10 cellular contexts compared by ENCODE assay signal in genomic region chr19:47509973-47510372, GRCh38. TPM values are rescaled to one million over a fixed set of nuclear protein-coding genes. Genes with fewer than 3 reads are reported as not detected.
DNase-seq lines count a peak whose midpoint lies in the region; ATAC-seq, FAIRE-seq and TF ChIP-seq lines count a peak whose summit lies in the region.
"Had no signal": no experiment of that assay in that cellular context is flagged by ENCODE, and none has a peak within 500 bp of the region (broad histone marks: within the 10 kb centered on the region; RNA-seq: fewer than 3 reads in every experiment).

No MANE protein-coding gene starts in this region.

- H3K9me3 ChIP-seq in Loucy (ENCODE audit: insufficient read depth, low read depth, low read length): no peaks in the 10 kb centered on the region

- no peaks in the 10 kb centered on the region for H3F3A ChIP-seq in Loucy (ENCODE audit: low read depth)

- DNase-seq in bronchial epithelial cell (ENCODE audit: low read depth): peak; percentile 63
- no peak for DNase-seq in NCI-H2081 treated with DMSO at 0.1 percent for 48 hours (lab: John Stamatoyannopoulos, UW)
- DNase-seq: activated CD8-positive, alpha-beta T cell treated with anti-CD3 and anti-CD28 coated beads, Interleukin-2, amount 10 ng/mL, durations not matched to agents 7 days and 5 days; mesenchymal stem cell had no signal

- TF ChIP-seq CTCF in Loucy (conservative IDR thresholded peaks at IDR 0.05; ENCODE audit: low read length) (no peak), bronchial epithelial cell (IDR thresholded peaks at IDR 0.05; ENCODE audit: insufficient read depth, low read length, severe bottlenecking) (no peak)

- H3K4me1 ChIP-seq in Loucy (ENCODE audit: insufficient read depth, low read length, poor library complexity, severe bottlenecking): peaks cover 18% of the 10 kb centered on the region

- no peak for ATAC-seq in GM21825 (IDR thresholded peaks at IDR 0.05; ENCODE audit: unreplicated experiment)
- ATAC-seq in GM18505 (IDR thresholded peaks at IDR 0.05; ENCODE audit: unreplicated experiment): no peak
- ATAC-seq in HG02840 (IDR thresholded peaks at IDR 0.05; ENCODE audit: low FRiP score, unreplicated experiment): no peak
- ATAC-seq: activated CD8-positive, alpha-beta T cell treated with anti-CD3 and anti-CD28 coated beads, Interleukin-2, amount 10 ng/mL, durations not matched to agents 7 days and 5 days had no signal

- H3K4me2 ChIP-seq in Loucy (ENCODE audit: low read depth, low read length, poor library complexity, severe bottlenecking): peak overlapping the region; percentile 99

- peak overlapping the region; percentile 95 for H3K9ac ChIP-seq in Loucy (ENCODE audit: low read depth, low read length, poor library complexity, severe bottlenecking)

- H3K27me3 ChIP-seq in Loucy (ENCODE audit: insufficient read depth, low read length, poor library complexity, severe bottlenecking): no peaks in the 10 kb centered on the region
- H3K27me3 ChIP-seq in bronchial epithelial cell (ENCODE audit: control insufficient read depth, insufficient read depth, low read length): no peaks in the 10 kb centered on the region
- no peaks in the 10 kb centered on the region for H3K27me3 ChIP-seq in layer of hippocampus (ENCODE audit: control insufficient read depth, insufficient read depth, low read length)

- H3K4me3 ChIP-seq in Loucy (ENCODE audit: low read length, poor library complexity, severe bottlenecking) (no peak overlapping the region), bronchial epithelial cell (ENCODE audit: low read depth, low read length) (no peak overlapping the region), skin epidermis (no peak overlapping the region)

- peaks cover 44% of the 10 kb centered on the region for H4K20me1 ChIP-seq in Loucy (ENCODE audit: insufficient read depth, low read length, poor library complexity, severe bottlenecking)

- no peak overlapping the region for H2AFZ ChIP-seq in Loucy (ENCODE audit: low read length)

- H3K79me2 ChIP-seq in Loucy (ENCODE audit: insufficient read depth, low read length): peaks cover 82% of the 10 kb centered on the region

- no peak for TF ChIP-seq POLR2A in GM18505 (IDR thresholded peaks at IDR 0.05; ENCODE audit: borderline replicate concordance, extremely low read depth, insufficient read depth, insufficient read length)

- H3K9me2 ChIP-seq in Loucy (replicated peaks; ENCODE audit: low read depth, low read length): no peaks in the 10 kb centered on the region

- H3K27ac ChIP-seq in layer of hippocampus (ENCODE audit: low read depth, low read length) (peak overlapping the region; percentile 53), skin epidermis (peak overlapping the region in 16 of 21 experiments; percentile 12 to 97 (median 49))

- H3K36me3 ChIP-seq in Loucy (ENCODE audit: insufficient read depth, low read length) (no peaks in the 10 kb centered on the region), bronchial epithelial cell (ENCODE audit: control insufficient read depth, insufficient read depth, low read length) (peaks cover 5% of the 10 kb centered on the region)

- no peak for FAIRE-seq in bronchial epithelial cell (lab: Jason Lieb, UNC)

RNA-seq across cellular contexts. Expression of gene NAPA, which starts 4.9 kb away (rescaled TPM):
- total RNA-seq in bronchial epithelial cell: 33.0 and 33.2 TPM in 2 replicates

RNA-seq across cellular contexts. Expression of gene KPTN, which starts 26.0 kb away (rescaled TPM):
- 2.1 and 3.5 TPM in 2 replicates for total RNA-seq in bronchial epithelial cell

RNA-seq across cellular contexts. Expression of gene SLC8A2, which starts 38.3 kb away (rescaled TPM):
- total RNA-seq in bronchial epithelial cell: 0.26 TPM in 2 replicates
